In genomic region chr3:101461451-101461850, GRCh38 we compare ENCODE assay signal across 1 cellular context.
A peak's percentile ranks its signal among the peaks of the same experiment; 100 is the strongest.
TF ChIP-seq lines count a peak whose summit lies in the region.

No MANE protein-coding gene starts in this region.

TF ChIP-seq in K562, 482 proteins besides CTCF, POLR2A, EP300 and RAD21:
- TF ChIP-seq DPF2 (IDR thresholded peaks at IDR 0.05) (peak; percentile 34; the same call in 1 of the 2 replicates), ZNF165 (CRISPR knock-in tag; IDR thresholded peaks at IDR 0.05; ENCODE audit: borderline replicate concordance) (no peak), THRA (IDR thresholded peaks at IDR 0.05) (no peak), ZMIZ1 (IDR thresholded peaks at IDR 0.05; ENCODE audit: low read depth in 2 of 2, low read length in 2 of 2) (no peak), SMARCE1 (IDR thresholded peaks at IDR 0.05) (0 out of 2 replicates have a peak, but pooled peaks have one; percentile 28), BRD9 (IDR thresholded peaks at IDR 0.05; ENCODE audit: low read depth, partially characterized antibody) (no peak), MAFF (IDR thresholded peaks at IDR 0.05; ENCODE audit: low read length) (0 out of 2 replicates have a peak, but pooled peaks have one; percentile 15), ZNF583 (CRISPR knock-in tag; IDR thresholded peaks at IDR 0.05) (no peak), ZNF41 (CRISPR knock-in tag; conservative IDR thresholded peaks at IDR 0.05) (no peak), C11orf30 (IDR thresholded peaks at IDR 0.05; ENCODE audit: low read depth) (peak; percentile 70), NFE2 (IDR thresholded peaks at IDR 0.05; ENCODE audit: low read depth) (peak; percentile 59), FOXP4 (CRISPR knock-in tag; IDR thresholded peaks at IDR 0.05; ENCODE audit: borderline replicate concordance) (no peak), TAF9B (IDR thresholded peaks at IDR 0.05; ENCODE audit: partially characterized antibody) (no peak), SPI1 (IDR thresholded peaks at IDR 0.05; ENCODE audit: borderline replicate concordance, low read depth, low read length) (no peak), CCAR2 (IDR thresholded peaks at IDR 0.05; ENCODE audit: low read depth, low read length) (no peak), SIN3B (IDR thresholded peaks at IDR 0.05; ENCODE audit: low read depth) (no peak), FUS (optimal IDR thresholded peaks at IDR 0.05; ENCODE audit: low read depth, low read length) (no peak), TAF15 (IDR thresholded peaks at IDR 0.05; ENCODE audit: low read depth, low read length) (no peak), ZNF316 (IDR thresholded peaks at IDR 0.05) (peak; percentile 91), MAFG (tag; conservative IDR thresholded peaks at IDR 0.05) (peak; percentile 82)
